In genomic region chr1:243487036-243487648, GRCh38 we compare ENCODE assay signal across 17 cellular contexts.
"Had no signal": no experiment of that assay in that cellular context is flagged by ENCODE, and none has a peak within 500 bp of the region (broad histone marks: within the 10 kb centered on the region; RNA-seq: fewer than 3 reads in every experiment).

No MANE protein-coding gene starts in this region.

- H3K4me3 Mint-ChIP-seq: activated B cell treated with CpG ODN at 0.5 μM for 24 hours; activated CD4-positive, alpha-beta T cell treated with anti-CD3 and anti-CD28 coated beads, Interleukin-2, amount 10 ng/mL, durations not matched to agents 7 days and 5 days; T-cell had no signal

- H3K27ac ChIP-seq: brain microvascular endothelial cell, esophagus muscularis mucosa, ovary, sigmoid colon, suprapubic skin, upper lobe of left lung had no signal

- FAIRE-seq: islet of Langerhans had no signal

- H3K4me3 ChIP-seq: ovary, upper lobe of left lung had no signal

- H3K36me3 ChIP-seq: ovary, sigmoid colon had no signal

- H3K9me3 ChIP-seq: esophagus muscularis mucosa, ovary, sigmoid colon, suprapubic skin, upper lobe of left lung had no signal

- H3K36me3 Mint-ChIP-seq: activated naive CD4-positive, alpha-beta T cell treated with anti-CD3 and anti-CD28 coated beads, Interleukin-2, amount 50 U/mL, for 72 hours; T-cell had no signal

- DNase-seq: activated B cell treated with CpG ODN at 0.5 μM for 24 hours; activated CD4-positive, alpha-beta T cell treated with anti-CD3 and anti-CD28 coated beads, Interleukin-2, amount 10 ng/mL, durations not matched to agents 7 days and 5 days; activated effector memory CD4-positive, alpha-beta T cell treated with anti-CD3 and anti-CD28 coated beads, Interleukin-2, amount 50 U/mL, for 16 hours; activated T-cell treated with anti-CD3 and anti-CD28 coated beads, Interleukin-2, amount 50 U/mL, for 1 hour; amniotic stem cell; brain microvascular endothelial cell; stimulated activated CD4-positive, alpha-beta T cell treated with anti-CD3 and anti-CD28 coated beads, Interleukin-12 subunit alpha, Interleukin-12 subunit beta, amount 100 ng/mL, for 4 hours; stimulated activated naive CD4-positive, alpha-beta T cell treated with Interleukin-2 at 50 U/mL for 16 hours had no signal

- H3K27me3 Mint-ChIP-seq: activated B cell treated with CpG ODN at 0.5 μM for 24 hours; activated CD4-positive, alpha-beta T cell treated with anti-CD3 and anti-CD28 coated beads, Interleukin-2, amount 10 ng/mL, durations not matched to agents 7 days and 5 days; T-cell had no signal

- ATAC-seq: left lobe of liver, T-cell had no signal

- H3K27ac Mint-ChIP-seq: activated B cell treated with CpG ODN at 0.5 μM for 24 hours; activated CD4-positive, alpha-beta T cell treated with anti-CD3 and anti-CD28 coated beads, Interleukin-2, amount 10 ng/mL, durations not matched to agents 7 days and 5 days; T-cell had no signal

- H3K27me3 ChIP-seq: brain microvascular endothelial cell, esophagus muscularis mucosa, ovary, sigmoid colon, suprapubic skin, upper lobe of left lung had no signal

- H3K9me3 Mint-ChIP-seq: activated B cell treated with CpG ODN at 0.5 μM for 24 hours; activated CD4-positive, alpha-beta T cell treated with anti-CD3 and anti-CD28 coated beads, Interleukin-2, amount 10 ng/mL, durations not matched to agents 7 days and 5 days; activated naive CD4-positive, alpha-beta T cell treated with anti-CD3 and anti-CD28 coated beads, Interleukin-2, amount 50 U/mL, for 72 hours; T-cell had no signal
